In the genomic region with DNA sequence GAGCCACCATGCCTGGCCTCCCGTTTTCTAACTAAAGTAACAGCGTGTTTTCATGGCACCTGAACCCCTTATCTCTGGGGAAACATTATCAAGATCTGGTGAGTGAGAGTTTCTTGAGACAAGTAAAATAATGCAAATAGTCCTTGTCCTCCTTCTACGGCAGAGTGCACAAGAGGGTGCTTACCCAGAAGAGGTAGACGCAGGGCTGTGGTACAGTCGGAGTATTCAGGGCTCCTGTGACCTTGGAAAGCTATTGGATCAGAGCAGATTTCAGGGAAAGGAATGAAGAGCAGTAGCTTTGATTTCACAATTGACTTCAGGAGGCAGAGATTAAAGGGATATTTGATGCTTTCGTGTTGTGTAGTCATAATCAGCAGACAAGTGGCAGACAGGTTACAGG, we compare ENCODE assay signal across 28 cellular contexts.
"Had no signal": no experiment of that assay in that cellular context is flagged by ENCODE, and none has a peak within 500 bp of the region (broad histone marks: within the 10 kb centered on the region; RNA-seq: fewer than 3 reads in every experiment).

No MANE protein-coding gene starts in this region.

- H3K27ac Mint-ChIP-seq: dendritic cell treated with granulocyte-macrophage colony-stimulating factor and Interleukin-4, amounts not matched to agents 40 ng/mL and 50 ng/mL, for 4 days; effector memory CD8-positive, alpha-beta T cell; endodermal cell had no signal

- H3K4me3 Mint-ChIP-seq: dendritic cell treated with granulocyte-macrophage colony-stimulating factor and Interleukin-4, amounts not matched to agents 40 ng/mL and 50 ng/mL, for 4 days; effector memory CD8-positive, alpha-beta T cell; endodermal cell had no signal

- H3K4me1 Mint-ChIP-seq: endodermal cell had no signal

- H3K27me3 ChIP-seq: colonic mucosa, esophagus muscularis mucosa, esophagus squamous epithelium, foreskin keratinocyte, gastrocnemius medialis, heart left ventricle, heart right ventricle had no signal

- H3K27ac ChIP-seq: colonic mucosa, coronary artery, dorsolateral prefrontal cortex, epithelial cell of prostate, esophagus muscularis mucosa, esophagus squamous epithelium, foreskin keratinocyte, gastrocnemius medialis, heart left ventricle, heart right ventricle had no signal

- H3K27me3 Mint-ChIP-seq: dendritic cell treated with granulocyte-macrophage colony-stimulating factor and Interleukin-4, amounts not matched to agents 40 ng/mL and 50 ng/mL, for 4 days; effector memory CD8-positive, alpha-beta T cell had no signal

- H3K4me1 ChIP-seq: colonic mucosa, esophagus muscularis mucosa, esophagus squamous epithelium, foreskin keratinocyte, gastrocnemius medialis, heart left ventricle, heart right ventricle had no signal

- H3K36me3 ChIP-seq: colonic mucosa, esophagus muscularis mucosa, esophagus squamous epithelium, gastrocnemius medialis, heart left ventricle, heart right ventricle had no signal

- ATAC-seq: effector memory CD8-positive, alpha-beta T cell; esophagus mucosa; foreskin keratinocyte; heart left ventricle; heart right ventricle had no signal

- DNase-seq: colonic mucosa; cortex of kidney; dermis blood vessel endothelial cell; dorsolateral prefrontal cortex; effector CD4-positive, alpha-beta T cell; effector CD8-positive, alpha-beta T cell; effector memory CD4-positive, alpha-beta T cell; effector memory CD8-positive, alpha-beta T cell; endodermal cell; erythroblast; esophagus squamous epithelium; foreskin fibroblast; foreskin keratinocyte; foreskin melanocyte; gastrocnemius medialis; glutamatergic neuron; head of caudate nucleus; heart left ventricle; heart right ventricle had no signal

- H3K4me3 ChIP-seq: colonic mucosa, coronary artery, dorsolateral prefrontal cortex, esophagus muscularis mucosa, esophagus squamous epithelium, gastrocnemius medialis, heart left ventricle, heart right ventricle had no signal

- FAIRE-seq: colon, endometrium, endothelial cell of umbilical vein, frontal cortex had no signal

- H3K9me3 ChIP-seq: colonic mucosa, esophagus muscularis mucosa, esophagus squamous epithelium, gastrocnemius medialis, heart left ventricle had no signal
